In the genomic region with DNA sequence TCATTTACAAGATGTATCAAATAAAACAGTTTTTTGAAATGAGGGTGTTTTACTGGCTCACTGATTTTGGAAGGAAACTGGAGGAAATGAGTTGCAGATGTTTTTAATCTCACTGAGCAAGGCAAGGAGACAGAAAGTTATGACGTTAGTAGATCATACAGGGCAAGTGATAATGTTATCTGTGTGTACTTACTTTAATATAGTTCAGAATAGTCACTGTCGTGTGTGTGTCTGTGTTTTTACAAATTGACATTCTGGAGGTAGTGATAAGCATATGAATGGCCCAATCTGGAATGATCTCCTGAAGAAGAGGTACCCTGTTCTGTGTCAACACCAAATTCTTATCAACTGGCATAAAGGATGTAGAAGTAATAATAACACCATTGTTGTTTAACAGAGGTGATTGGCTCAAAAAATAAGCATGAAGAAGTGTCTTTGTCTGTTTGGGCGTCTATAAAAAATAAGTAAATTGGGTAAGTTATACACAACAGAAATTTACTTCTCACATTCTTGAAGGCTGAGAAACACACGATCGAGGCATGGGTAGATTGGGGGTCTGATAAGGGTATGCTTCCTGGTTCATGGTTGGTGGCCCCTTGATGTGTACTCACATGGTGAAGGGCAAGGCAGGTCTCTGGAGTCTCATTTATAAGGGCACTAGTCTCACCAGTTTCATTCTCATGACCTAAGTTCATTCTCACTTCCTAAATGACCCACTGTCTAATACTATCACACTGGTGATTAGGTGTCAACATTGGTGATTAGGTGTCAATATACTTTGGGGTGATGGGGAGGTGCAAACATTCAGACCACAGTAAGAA, we compare ENCODE assay signal across 1 cellular context.
TF ChIP-seq lines count a peak whose summit lies in the region.

No MANE protein-coding gene starts in this region.

TF ChIP-seq in GM23338, 12 proteins besides CTCF, POLR2A, EP300 and RAD21 (continued from another document):
- TF ChIP-seq, protein P1, sequence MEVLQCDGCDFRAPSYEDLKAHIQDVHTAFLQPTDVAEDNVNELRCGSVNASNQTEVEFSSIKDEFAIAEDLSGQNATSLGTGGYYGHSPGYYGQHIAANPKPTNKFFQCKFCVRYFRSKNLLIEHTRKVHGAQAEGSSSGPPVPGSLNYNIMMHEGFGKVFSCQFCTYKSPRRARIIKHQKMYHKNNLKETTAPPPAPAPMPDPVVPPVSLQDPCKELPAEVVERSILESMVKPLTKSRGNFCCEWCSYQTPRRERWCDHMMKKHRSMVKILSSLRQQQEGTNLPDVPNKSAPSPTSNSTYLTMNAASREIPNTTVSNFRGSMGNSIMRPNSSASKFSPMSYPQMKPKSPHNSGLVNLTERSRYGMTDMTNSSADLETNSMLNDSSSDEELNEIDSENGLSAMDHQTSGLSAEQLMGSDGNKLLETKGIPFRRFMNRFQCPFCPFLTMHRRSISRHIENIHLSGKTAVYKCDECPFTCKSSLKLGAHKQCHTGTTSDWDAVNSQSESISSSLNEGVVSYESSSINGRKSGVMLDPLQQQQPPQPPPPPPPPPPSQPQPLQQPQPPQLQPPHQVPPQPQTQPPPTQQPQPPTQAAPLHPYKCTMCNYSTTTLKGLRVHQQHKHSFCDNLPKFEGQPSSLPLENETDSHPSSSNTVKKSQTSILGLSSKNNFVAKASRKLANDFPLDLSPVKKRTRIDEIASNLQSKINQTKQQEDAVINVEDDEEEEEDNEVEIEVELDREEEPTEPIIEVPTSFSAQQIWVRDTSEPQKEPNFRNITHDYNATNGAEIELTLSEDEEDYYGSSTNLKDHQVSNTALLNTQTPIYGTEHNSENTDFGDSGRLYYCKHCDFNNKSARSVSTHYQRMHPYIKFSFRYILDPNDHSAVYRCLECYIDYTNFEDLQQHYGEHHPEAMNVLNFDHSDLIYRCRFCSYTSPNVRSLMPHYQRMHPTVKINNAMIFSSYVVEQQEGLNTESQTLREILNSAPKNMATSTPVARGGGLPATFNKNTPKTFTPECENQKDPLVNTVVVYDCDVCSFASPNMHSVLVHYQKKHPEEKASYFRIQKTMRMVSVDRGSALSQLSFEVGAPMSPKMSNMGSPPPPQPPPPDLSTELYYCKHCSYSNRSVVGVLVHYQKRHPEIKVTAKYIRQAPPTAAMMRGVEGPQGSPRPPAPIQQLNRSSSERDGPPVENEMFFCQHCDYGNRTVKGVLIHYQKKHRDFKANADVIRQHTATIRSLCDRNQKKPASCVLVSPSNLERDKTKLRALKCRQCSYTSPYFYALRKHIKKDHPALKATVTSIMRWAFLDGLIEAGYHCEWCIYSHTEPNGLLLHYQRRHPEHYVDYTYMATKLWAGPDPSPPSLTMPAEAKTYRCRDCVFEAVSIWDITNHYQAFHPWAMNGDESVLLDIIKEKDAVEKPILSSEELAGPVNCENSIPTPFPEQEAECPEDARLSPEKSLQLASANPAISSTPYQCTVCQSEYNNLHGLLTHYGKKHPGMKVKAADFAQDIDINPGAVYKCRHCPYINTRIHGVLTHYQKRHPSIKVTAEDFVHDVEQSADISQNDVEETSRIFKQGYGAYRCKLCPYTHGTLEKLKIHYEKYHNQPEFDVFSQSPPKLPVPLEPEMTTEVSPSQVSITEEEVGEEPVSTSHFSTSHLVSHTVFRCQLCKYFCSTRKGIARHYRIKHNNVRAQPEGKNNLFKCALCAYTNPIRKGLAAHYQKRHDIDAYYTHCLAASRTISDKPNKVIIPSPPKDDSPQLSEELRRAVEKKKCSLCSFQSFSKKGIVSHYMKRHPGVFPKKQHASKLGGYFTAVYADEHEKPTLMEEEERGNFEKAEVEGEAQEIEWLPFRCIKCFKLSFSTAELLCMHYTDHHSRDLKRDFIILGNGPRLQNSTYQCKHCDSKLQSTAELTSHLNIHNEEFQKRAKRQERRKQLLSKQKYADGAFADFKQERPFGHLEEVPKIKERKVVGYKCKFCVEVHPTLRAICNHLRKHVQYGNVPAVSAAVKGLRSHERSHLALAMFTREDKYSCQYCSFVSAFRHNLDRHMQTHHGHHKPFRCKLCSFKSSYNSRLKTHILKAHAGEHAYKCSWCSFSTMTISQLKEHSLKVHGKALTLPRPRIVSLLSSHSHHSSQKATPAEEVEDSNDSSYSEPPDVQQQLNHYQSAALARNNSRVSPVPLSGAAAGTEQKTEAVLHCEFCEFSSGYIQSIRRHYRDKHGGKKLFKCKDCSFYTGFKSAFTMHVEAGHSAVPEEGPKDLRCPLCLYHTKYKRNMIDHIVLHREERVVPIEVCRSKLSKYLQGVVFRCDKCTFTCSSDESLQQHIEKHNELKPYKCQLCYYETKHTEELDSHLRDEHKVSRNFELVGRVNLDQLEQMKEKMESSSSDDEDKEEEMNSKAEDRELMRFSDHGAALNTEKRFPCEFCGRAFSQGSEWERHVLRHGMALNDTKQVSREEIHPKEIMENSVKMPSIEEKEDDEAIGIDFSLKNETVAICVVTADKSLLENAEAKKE (CRISPR knock-in tag; IDR thresholded peaks at IDR 0.05): no peak
- no peak for TF ChIP-seq JUNB (IDR thresholded peaks at IDR 0.05; ENCODE audit: unreplicated experiment)
